Comparison of ENCODE assay signal across 1 cellular context in genomic region chr17:2867441-2868424, GRCh38.
TF ChIP-seq lines count a peak whose summit lies in the region.

No MANE protein-coding gene starts in this region.

TF ChIP-seq in HepG2, 621 proteins besides CTCF, POLR2A, EP300 and RAD21 (continued from another document):
- TF ChIP-seq SOX6 (IDR thresholded peaks at IDR 0.05): no peak
- peak; percentile 33; the same call in 1 of the 2 replicates for TF ChIP-seq SOX6 (CRISPR knock-in tag; IDR thresholded peaks at IDR 0.05)
- TF ChIP-seq MED1 (CRISPR knock-in tag; IDR thresholded peaks at IDR 0.05): peak; percentile 65; the same call in 1 of the 2 replicates
- TF ChIP-seq ZSCAN25 (CRISPR knock-in tag; IDR thresholded peaks at IDR 0.05): no peak
- TF ChIP-seq HDAC1 (CRISPR knock-in tag; IDR thresholded peaks at IDR 0.05): peak; percentile 33; the same call in 1 of the 2 replicates
- TF ChIP-seq SAP130 (CRISPR knock-in tag; IDR thresholded peaks at IDR 0.05; ENCODE audit: low read depth): peak; percentile 37; the same call in 1 of the 2 replicates
- TF ChIP-seq KDM2A (CRISPR knock-in tag; IDR thresholded peaks at IDR 0.05; ENCODE audit: borderline replicate concordance, low read depth): no peak
- TF ChIP-seq ZFX (CRISPR knock-in tag; IDR thresholded peaks at IDR 0.05; ENCODE audit: low read depth): 0 out of 2 replicates have a peak, but pooled peaks have one; percentile 21
- no peak for TF ChIP-seq NR2F6 (IDR thresholded peaks at IDR 0.05)
- TF ChIP-seq NR2F6 (CRISPR knock-in tag; IDR thresholded peaks at IDR 0.05): 0 out of 2 replicates have a peak, but pooled peaks have one; percentile 24
- TF ChIP-seq HMG20A (CRISPR knock-in tag; IDR thresholded peaks at IDR 0.05; ENCODE audit: borderline replicate concordance): no peak; the same call in 1 of the 2 replicates
- no peak for TF ChIP-seq ATF7 (IDR thresholded peaks at IDR 0.05)
- 0 out of 2 replicates have a peak, but pooled peaks have one; percentile 35 for TF ChIP-seq ATF7 (CRISPR knock-in tag; IDR thresholded peaks at IDR 0.05)
